ENCODE assay signal across 8 cellular contexts in the genomic region with DNA sequence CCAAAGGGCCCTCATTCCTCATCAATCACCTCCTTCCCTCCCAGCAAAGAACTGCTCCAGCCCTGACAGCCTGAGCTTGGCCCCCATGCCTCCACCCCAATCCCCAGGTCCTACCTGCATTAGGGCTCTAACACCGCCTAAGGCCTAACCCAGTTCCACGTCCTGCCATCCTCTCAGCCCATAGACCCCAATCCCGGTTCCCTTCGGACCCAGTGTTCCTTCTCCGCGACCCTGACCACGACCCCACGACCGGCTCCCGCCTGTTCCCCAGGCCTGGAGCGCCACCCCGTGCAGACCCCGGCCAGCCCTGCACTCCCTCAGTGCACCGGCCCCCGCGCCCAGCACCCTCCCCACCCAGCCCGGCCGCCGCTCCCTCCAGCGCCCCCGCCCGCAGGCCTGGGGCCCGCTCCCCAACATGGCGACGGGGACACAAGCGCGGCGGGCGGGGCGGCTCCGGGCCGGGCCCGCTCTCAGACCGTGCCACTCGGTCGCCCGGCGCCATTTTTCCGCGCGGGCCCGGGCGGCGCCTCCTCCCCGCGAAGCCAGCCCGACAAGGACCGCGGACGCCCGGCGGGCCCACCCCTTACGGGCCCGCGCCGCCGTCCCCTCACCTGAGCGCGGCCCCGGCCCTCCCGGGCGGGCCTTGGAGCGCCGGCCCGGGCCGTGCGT. TPM values are rescaled to one million over a fixed set of nuclear protein-coding genes. Genes with fewer than 3 reads are reported as not detected.
DNase-seq lines count a peak whose midpoint lies in the region; ATAC-seq and TF ChIP-seq lines count a peak whose summit lies in the region.

No MANE protein-coding gene starts in this region.

- TF ChIP-seq POLR2A in prostate gland (IDR thresholded peaks at IDR 0.05), result no peak

- DNase-seq in DMS79 treated with DMSO at 0.1 percent for 48 hours (lab: John Stamatoyannopoulos, UW) (peak; percentile 33), T-cell (peak; percentile 18 to 76 (median 61)), amniotic epithelial cell (ENCODE audit: low read depth) (peak; percentile 11), left ventricle myocardium superior (peak; percentile 82), prostate gland (ENCODE audit: low spot score) (peak; percentile 39)

- peak overlapping the region; percentile 60 to 93 for H3K4me3 ChIP-seq in prostate gland
- peak overlapping the region; percentile 97 for H3K4me3 ChIP-seq in urinary bladder (ENCODE audit: low read depth, low read length)

- H3K27ac Mint-ChIP-seq in IgD-negative memory B cell, result peak overlapping the region; percentile 86 to 95 (median 88)
- peak overlapping the region; percentile 95 to 96 for H3K27ac Mint-ChIP-seq in T-cell

- WGBS in prostate gland, result under 1% methylated on average over 52 of the region's 67 CpGs
- under 1% methylated on average over 66 of the region's 67 CpGs for WGBS in urinary bladder

- no peaks in the 10 kb centered on the region for H3K9me3 ChIP-seq in prostate gland

- H3K4me1 Mint-ChIP-seq in IgD-negative memory B cell, result peaks cover 27 to 34% (median 31%) of the 10 kb centered on the region in 3 donors
- H3K4me1 Mint-ChIP-seq in T-cell, result peaks cover 44 to 48% (median 46%) of the 10 kb centered on the region in 3 donors

- intact Hi-C loops in left ventricle myocardium superior (cut with micrococcal nuclease), result no loop called here
- intact Hi-C loops in prostate gland (cut with DNase I), result loop anchor here (5.0 kb wide), 1 partner anchor 132 kb away; the partner anchor contains the start of genes GSS and MYH7B

- no peaks in the 10 kb centered on the region for H3K36me3 ChIP-seq in prostate gland
- no peaks in the 10 kb centered on the region for H3K36me3 ChIP-seq in urinary bladder (ENCODE audit: insufficient read depth)

- CTCF ChIA-PET in T-cell (lab: Charles Lee), result interaction anchor here (0.6 to 1.7 kb wide), 3 partner anchors 10 to 133 kb away, joined by 3 to 7 read pairs (median 4); partner anchors contain the start of genes GSS (in 1 of the 2) and MYH7B (in 1 of the 2)

- peak in 1 of 4 experiments; percentile 26 for TF ChIP-seq CTCF in prostate gland (IDR thresholded peaks at IDR 0.05)

- no peaks in the 10 kb centered on the region for H3K27me3 ChIP-seq in prostate gland (replicated peaks; ENCODE audit: insufficient read depth)

- H3K4me1 ChIP-seq in prostate gland (replicated peaks) (no peaks in the 10 kb centered on the region), urinary bladder (ENCODE audit: insufficient read depth) (no peaks in the 10 kb centered on the region)

- H3K27ac ChIP-seq in prostate gland, result peak overlapping the region; percentile 81 to 96
- peak overlapping the region; percentile 85 for H3K27ac ChIP-seq in urinary bladder (ENCODE audit: low read depth)

- no peaks in the 10 kb centered on the region for H3K9me3 Mint-ChIP-seq in IgD-negative memory B cell
- H3K9me3 Mint-ChIP-seq in T-cell, result no peaks in the 10 kb centered on the region

- POLR2A ChIA-PET in T-cell (lab: Charles Lee), result interaction anchor here in 1 of 2 donors (0.6 kb wide), 1 partner anchor 51 kb away, joined by 7 read pairs; the partner anchor contains the start of gene ACSS2

- H3K36me3 Mint-ChIP-seq in IgD-negative memory B cell, result peaks cover 2% of the 10 kb centered on the region
- H3K36me3 Mint-ChIP-seq in T-cell, result peaks cover 8% of the 10 kb centered on the region

- H3K4me3 Mint-ChIP-seq in IgD-negative memory B cell, result peak overlapping the region; percentile 85 to 95 (median 92)
- H3K4me3 Mint-ChIP-seq in T-cell, result peak overlapping the region; percentile 94 to 97 (median 96)

- peak; percentile 50 for ATAC-seq in GM21526 (IDR thresholded peaks at IDR 0.05; ENCODE audit: low FRiP score, unreplicated experiment)
- ATAC-seq in T-cell (replicated peaks in 1 of 4), result peak; percentile 83 to 88 (median 86)
- peak; percentile 81 for ATAC-seq in left ventricle myocardium superior

- H3K27me3 Mint-ChIP-seq in IgD-negative memory B cell (peaks cover 2% of the 10 kb centered on the region), T-cell (no peaks in the 10 kb centered on the region)

RNA-seq across cellular contexts. Expression of gene NCOA6, which starts 0.5 kb away (rescaled TPM):
- polyA plus RNA-seq in IgD-negative memory B cell (10.8 TPM), urinary bladder (18.8 TPM)
- total RNA-seq in T-cell (10 to 100 TPM; 27.1 to 31.8 (median 28.3) TPM), left ventricle myocardium superior (17.1 TPM), prostate gland (10 to 100 TPM; 19.6 to 43.7 TPM), urinary bladder (19.1 TPM)

RNA-seq across cellular contexts. Expression of gene GGT7, which starts 47.7 kb away (rescaled TPM):
- polyA plus RNA-seq in IgD-negative memory B cell (1.1 TPM), urinary bladder (17.5 TPM)
- total RNA-seq in T-cell (10 to 100 TPM; 31.5 to 47.0 (median 38.1) TPM), left ventricle myocardium superior (22.0 TPM), prostate gland (10 to 100 TPM; 22.0 to 28.3 TPM), urinary bladder (5.6 TPM)

RNA-seq across cellular contexts. Expression of gene ACSS2, which starts 51.4 kb away (rescaled TPM):
- polyA plus RNA-seq in IgD-negative memory B cell, result 4.2 TPM
- 10 to 100 TPM; 24.7 to 34.7 (median 27.7) TPM for total RNA-seq in T-cell
- 156 TPM for total RNA-seq in left ventricle myocardium superior
- total RNA-seq in prostate gland, result 10 to 100 TPM; 37.4 to 44.2 TPM
- 21.7 TPM for total RNA-seq in urinary bladder
- polyA plus RNA-seq in urinary bladder, result 29.5 TPM

Comparison
In these comparisons a context has a peak if more than half of its experiments do, and no peak if none do; other contexts are left out.
1. Peak in every context shown above with its lines: DNase-seq, ATAC-seq, H3K4me3 ChIP-seq and H3K27ac ChIP-seq.
2. DNase-seq: peak in every context shown above with its lines; median percentile 82 in left ventricle myocardium superior; 61 in T-cell; 39 in prostate gland; 33 in DMS79 treated with DMSO at 0.1 percent for 48 hours; 11 in amniotic epithelial cell.